15 cellular contexts compared by ENCODE assay signal in genomic region chr19:28482221-28482620, GRCh38.
DNase-seq lines count a peak whose midpoint lies in the region; TF ChIP-seq lines count a peak whose summit lies in the region.
"Had no signal": no experiment of that assay in that cellular context is flagged by ENCODE, and none has a peak within 500 bp of the region (broad histone marks: within the 10 kb centered on the region; RNA-seq: fewer than 3 reads in every experiment).

No MANE protein-coding gene starts in this region.

- H3K4me3 Mint-ChIP-seq in osteocyte (ENCODE audit: unreplicated experiment), result no peak overlapping the region
- H3K4me3 Mint-ChIP-seq: activated CD4-positive, alpha-beta T cell treated with anti-CD3 and anti-CD28 coated beads, Interleukin-2, amount 10 ng/mL, durations not matched to agents 24 days and 14 days; activated naive CD4-positive, alpha-beta T cell treated with anti-CD3 and anti-CD28 coated beads for 36 hours had no signal

- no peak overlapping the region for H3K27ac Mint-ChIP-seq in osteocyte (ENCODE audit: unreplicated experiment)
- H3K27ac Mint-ChIP-seq: activated CD4-positive, alpha-beta T cell treated with anti-CD3 and anti-CD28 coated beads, Interleukin-2, amount 10 ng/mL, durations not matched to agents 24 days and 14 days; activated naive CD4-positive, alpha-beta T cell treated with anti-CD3 and anti-CD28 coated beads for 36 hours had no signal

- intact Hi-C loops in colonic mucosa (cut with DNase I), result no loop called here

- no peaks in the 10 kb centered on the region for H3K4me1 ChIP-seq in colonic mucosa
- H3K4me1 ChIP-seq: SJSA1, suprapubic skin had no signal

- DNase-seq in ELF-1 (ENCODE audit: low read depth, low spot score) (peak; percentile 64), NCI-H226 (peak; percentile 37), colonic mucosa (peak; percentile 26), left kidney (ENCODE audit: low read depth, low spot score) (peak; percentile 56), cerebellum (ENCODE audit: low spot score) (no peak), HK-2 (ENCODE audit: unreplicated experiment) (no peak), NCI-H2081 (lab: John Stamatoyannopoulos, UW) (no peak), osteocyte (ENCODE audit: extremely low spot score, unreplicated experiment) (no peak)
- DNase-seq: activated CD4-positive, alpha-beta T cell treated with anti-CD3 and anti-CD28 coated beads, Interleukin-2, amount 10 ng/mL, durations not matched to agents 24 days and 14 days; activated naive CD4-positive, alpha-beta T cell treated with anti-CD3 and anti-CD28 coated beads for 36 hours; NCI-H2227 treated with DMSO at 0.1 percent for 48 hours; stimulated activated CD4-positive, alpha-beta T cell treated with anti-CD3 and anti-CD28 coated beads, Interleukin-4, amount 100 ng/mL, for 1 hour; T1000 had no signal

- H3K27ac ChIP-seq in colonic mucosa, result no peak overlapping the region
- H3K27ac ChIP-seq: SJSA1, suprapubic skin had no signal

- H3K9ac ChIP-seq in colonic mucosa (ENCODE audit: low read depth in 2 of 2, low read length in 2 of 2), result no peak overlapping the region

- H3K36me3 ChIP-seq in colonic mucosa, result no peaks in the 10 kb centered on the region
- H3K36me3 ChIP-seq: SJSA1, suprapubic skin had no signal

- no peaks in the 10 kb centered on the region for H3K27me3 ChIP-seq in colonic mucosa
- H3K27me3 ChIP-seq: SJSA1, suprapubic skin had no signal

- H3K27me3 Mint-ChIP-seq in osteocyte (ENCODE audit: unreplicated experiment), result no peaks in the 10 kb centered on the region
- H3K27me3 Mint-ChIP-seq: activated CD4-positive, alpha-beta T cell treated with anti-CD3 and anti-CD28 coated beads, Interleukin-2, amount 10 ng/mL, durations not matched to agents 24 days and 14 days had no signal

- H3K4me1 Mint-ChIP-seq in osteocyte (ENCODE audit: unreplicated experiment), result no peaks in the 10 kb centered on the region

- no peaks in the 10 kb centered on the region for H3K9me3 ChIP-seq in colonic mucosa
- H3K9me3 ChIP-seq: SJSA1, suprapubic skin had no signal

- TF ChIP-seq CTCF in colonic mucosa (IDR thresholded peaks at IDR 0.05) (no peak), osteocyte (IDR thresholded peaks at IDR 0.05) (no peak)

- H3K36me3 Mint-ChIP-seq in osteocyte (ENCODE audit: unreplicated experiment), result no peaks in the 10 kb centered on the region

- no peak overlapping the region for H3K4me3 ChIP-seq in colonic mucosa
- H3K4me3 ChIP-seq: SJSA1, suprapubic skin had no signal

- peaks cover 9% of the 10 kb centered on the region for H3K9me3 Mint-ChIP-seq in osteocyte (ENCODE audit: unreplicated experiment)
- H3K9me3 Mint-ChIP-seq: activated CD4-positive, alpha-beta T cell treated with anti-CD3 and anti-CD28 coated beads, Interleukin-2, amount 10 ng/mL, durations not matched to agents 24 days and 14 days; activated naive CD4-positive, alpha-beta T cell treated with anti-CD3 and anti-CD28 coated beads for 36 hours had no signal

Comparison
In these comparisons a context has a peak if more than half of its experiments do, and no peak if none do; other contexts are left out.
1. DNase-seq: peak in ELF-1 (single experiment), NCI-H226 (single experiment), colonic mucosa (single experiment) and left kidney (single experiment); none in cerebellum (single experiment), HK-2 (single experiment), NCI-H2081 (0 of 2) and osteocyte (single experiment).